11 cellular contexts compared by ENCODE assay signal in the genomic region with DNA sequence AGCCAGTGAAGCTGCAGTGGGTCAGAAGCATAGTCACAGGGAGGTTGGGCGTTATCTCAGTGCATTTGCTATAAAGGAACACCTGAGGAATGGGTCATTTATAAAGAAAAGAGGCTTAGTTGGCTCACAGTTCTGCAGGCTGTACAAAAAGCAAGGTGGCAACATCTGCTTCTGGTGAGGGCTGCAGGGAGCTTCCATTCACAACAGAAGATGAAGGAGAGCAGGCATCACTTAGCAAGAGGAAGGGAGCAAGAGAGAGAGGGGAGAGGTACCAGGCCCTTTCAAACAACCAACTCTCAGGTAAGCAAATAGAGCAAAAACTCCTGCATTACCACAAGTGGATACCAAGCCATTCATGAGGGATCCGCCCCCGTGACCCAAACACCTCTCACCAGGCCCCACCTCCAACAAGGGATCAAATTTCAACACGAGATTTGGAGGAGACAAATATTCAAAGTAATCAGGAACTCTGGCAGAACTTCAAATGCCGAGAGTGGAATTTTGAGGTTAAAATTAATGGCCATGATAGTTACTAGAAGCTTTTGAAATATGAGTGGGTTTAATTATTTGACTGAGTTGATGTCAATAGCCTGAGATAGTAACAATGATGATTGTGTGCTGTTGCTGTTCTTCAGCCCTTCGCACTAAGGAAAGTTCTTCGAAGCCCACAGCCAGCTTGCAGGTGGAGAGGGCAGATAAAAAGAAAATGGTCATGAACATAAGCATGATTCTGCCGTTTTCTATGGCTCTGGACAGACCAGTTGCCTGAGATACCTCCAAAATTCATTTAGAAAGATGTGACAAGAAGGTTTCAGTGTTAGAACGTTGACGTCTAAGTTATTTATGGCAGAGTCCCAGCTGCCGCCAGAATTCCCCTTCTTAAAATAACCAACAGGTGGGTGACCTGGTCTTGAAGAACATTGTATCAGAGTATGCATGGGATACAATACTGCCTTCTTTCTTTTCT. TPM values are rescaled to one million over a fixed set of nuclear protein-coding genes. Genes with fewer than 3 reads are reported as not detected.
A peak's percentile ranks its signal among the peaks of the same experiment; 100 is the strongest.
DNase-seq lines count a peak whose midpoint lies in the region; ATAC-seq and TF ChIP-seq lines count a peak whose summit lies in the region.
"Had no signal": no experiment of that assay in that cellular context is flagged by ENCODE, and none has a peak within 500 bp of the region (broad histone marks: within the 10 kb centered on the region; RNA-seq: fewer than 3 reads in every experiment).

No MANE protein-coding gene starts in this region.

- H3K27ac Mint-ChIP-seq in activated T-helper 2 cell treated with anti-CD3 and anti-CD28 coated beads, Interferon-gamma antibody, Interleukin-2, Interleukin-4, amounts not matched to agents 10 μg/mL and 5 μg/mL and 100 μg/mL, durations not matched to agents 14 hours and 24 hours and 36 hours = no peak overlapping the region
- no peak overlapping the region for H3K27ac Mint-ChIP-seq in CD4-positive, alpha-beta memory T cell
- H3K27ac Mint-ChIP-seq: activated naive CD8-positive, alpha-beta T cell treated with anti-CD3 and anti-CD28 coated beads for 36 hours; T-helper 2 cell treated with Interferon-gamma antibody and Interleukin-4, amounts not matched to agents 5 μg/mL and 100 μg/mL, for 36 hours had no signal

- no peak for TF ChIP-seq POLR2A in esophagus muscularis mucosa (IDR thresholded peaks at IDR 0.05; ENCODE audit: low read depth)

- H3K9me3 Mint-ChIP-seq in activated T-helper 2 cell treated with anti-CD3 and anti-CD28 coated beads, Interferon-gamma antibody, Interleukin-2, Interleukin-4, amounts not matched to agents 10 μg/mL and 5 μg/mL and 100 μg/mL, durations not matched to agents 14 hours and 24 hours and 36 hours = peaks cover 11% of the 10 kb centered on the region
- H3K9me3 Mint-ChIP-seq in CD4-positive, alpha-beta memory T cell = peaks cover 0 to 24% (median 9%) of the 10 kb centered on the region in 8 donors

- H3K4me3 Mint-ChIP-seq in activated T-helper 2 cell treated with anti-CD3 and anti-CD28 coated beads, Interferon-gamma antibody, Interleukin-2, Interleukin-4, amounts not matched to agents 10 μg/mL and 5 μg/mL and 100 μg/mL, durations not matched to agents 14 hours and 24 hours and 36 hours (ENCODE audit: low read depth) = no peak overlapping the region
- H3K4me3 Mint-ChIP-seq in CD4-positive, alpha-beta memory T cell = no peak overlapping the region
- H3K4me3 Mint-ChIP-seq: activated naive CD8-positive, alpha-beta T cell treated with anti-CD3 and anti-CD28 coated beads for 36 hours; T-helper 2 cell treated with Interferon-gamma antibody and Interleukin-4, amounts not matched to agents 5 μg/mL and 100 μg/mL, for 36 hours had no signal

- no peaks in the 10 kb centered on the region for H3K4me1 Mint-ChIP-seq in activated T-helper 2 cell treated with anti-CD3 and anti-CD28 coated beads, Interferon-gamma antibody, Interleukin-2, Interleukin-4, amounts not matched to agents 10 μg/mL and 5 μg/mL and 100 μg/mL, durations not matched to agents 14 hours and 24 hours and 36 hours (ENCODE audit: low read depth)
- H3K4me1 Mint-ChIP-seq in CD4-positive, alpha-beta memory T cell = peaks cover 0 to 2% (median 0%) of the 10 kb centered on the region in 4 donors
- H3K4me1 Mint-ChIP-seq: activated naive CD8-positive, alpha-beta T cell treated with anti-CD3 and anti-CD28 coated beads for 36 hours had no signal

- TF ChIP-seq EP300 in esophagus muscularis mucosa (IDR thresholded peaks at IDR 0.05) = no peak

- H3K27ac ChIP-seq in psoas muscle (no peak overlapping the region), esophagus muscularis mucosa (replicated peaks in 1 of 4) (no peak overlapping the region)
- no peak overlapping the region for H3K27ac ChIP-seq in CD4-positive, alpha-beta memory T cell (ENCODE audit: low read depth, low read length)

- no peaks in the 10 kb centered on the region for H3K27me3 Mint-ChIP-seq in activated T-helper 2 cell treated with anti-CD3 and anti-CD28 coated beads, Interferon-gamma antibody, Interleukin-2, Interleukin-4, amounts not matched to agents 10 μg/mL and 5 μg/mL and 100 μg/mL, durations not matched to agents 14 hours and 24 hours and 36 hours (ENCODE audit: low read depth)
- peaks cover 2 to 10% of the 10 kb centered on the region in 2 donors for H3K27me3 Mint-ChIP-seq in CD4-positive, alpha-beta memory T cell
- H3K27me3 Mint-ChIP-seq: activated naive CD8-positive, alpha-beta T cell treated with anti-CD3 and anti-CD28 coated beads for 36 hours had no signal

- CTCF ChIA-PET in CD4-positive, alpha-beta memory T cell (lab: Charles Lee; ENCODE audit: partially characterized antibody) = no interaction called here

- DNase-seq in psoas muscle (no peak), esophagus muscularis mucosa (ENCODE audit: extremely low spot score) (no peak), head of caudate nucleus (no peak)
- DNase-seq in activated T-helper 2 cell treated with anti-CD3 and anti-CD28 coated beads, Interferon-gamma antibody, Interleukin-2, Interleukin-4, amounts not matched to agents 10 μg/mL and 5 μg/mL and 100 μg/mL, durations not matched to agents 14 hours and 24 hours and 36 hours (ENCODE audit: low spot score) = no peak
- no peak for DNase-seq in CD4-positive, alpha-beta memory T cell
- DNase-seq: activated naive CD8-positive, alpha-beta T cell treated with anti-CD3 and anti-CD28 coated beads for 36 hours had no signal

- 46 to 51% (median 48%) methylated on average over 11 of the region's 11 CpGs for WGBS in psoas muscle, 3 donors
- 56% methylated on average over 11 of the region's 11 CpGs for WGBS in esophagus muscularis mucosa

- H3K36me3 ChIP-seq in psoas muscle (ENCODE audit: insufficient read depth in 1 of 2, low read depth in 1 of 2) (no peaks in the 10 kb centered on the region), esophagus muscularis mucosa (no peaks in the 10 kb centered on the region)
- H3K36me3 ChIP-seq in CD4-positive, alpha-beta memory T cell (ENCODE audit: insufficient read depth, low read length) = no peaks in the 10 kb centered on the region

- POLR2A ChIA-PET in CD4-positive, alpha-beta memory T cell (lab: Charles Lee; ENCODE audit: partially characterized antibody) = no interaction called here

- TF ChIP-seq CTCF in psoas muscle (IDR thresholded peaks at IDR 0.05) = no peak
- no peak for TF ChIP-seq CTCF in esophagus muscularis mucosa (IDR thresholded peaks at IDR 0.05)

- H3K4me3 ChIP-seq in psoas muscle (no peak overlapping the region), esophagus muscularis mucosa (no peak overlapping the region)
- H3K4me3 ChIP-seq in CD4-positive, alpha-beta memory T cell (ENCODE audit: low read length in 2 of 2) = no peak overlapping the region

- H3K4me1 ChIP-seq in psoas muscle = peaks cover 5% of the 10 kb centered on the region
- H3K4me1 ChIP-seq in esophagus muscularis mucosa = peaks cover 0 to 6% (median 0%) of the 10 kb centered on the region in 4 donors
- H3K4me1 ChIP-seq in CD4-positive, alpha-beta memory T cell (ENCODE audit: insufficient read depth, low read length) = no peaks in the 10 kb centered on the region

- no peaks in the 10 kb centered on the region for H3K36me3 Mint-ChIP-seq in activated T-helper 2 cell treated with anti-CD3 and anti-CD28 coated beads, Interferon-gamma antibody, Interleukin-2, Interleukin-4, amounts not matched to agents 10 μg/mL and 5 μg/mL and 100 μg/mL, durations not matched to agents 14 hours and 24 hours and 36 hours (ENCODE audit: low read depth)
- H3K36me3 Mint-ChIP-seq in CD4-positive, alpha-beta memory T cell = no peaks in the 10 kb centered on the region

- no peaks in the 10 kb centered on the region for H3K9me3 ChIP-seq in psoas muscle
- peaks cover 0 to 5% (median 1%) of the 10 kb centered on the region in 4 donors for H3K9me3 ChIP-seq in esophagus muscularis mucosa
- H3K9me3 ChIP-seq in CD4-positive, alpha-beta memory T cell (ENCODE audit: control insufficient read depth in 1 of 2, low read length in 2 of 2) = no peaks in the 10 kb centered on the region

- no peaks in the 10 kb centered on the region for H3K27me3 ChIP-seq in psoas muscle (ENCODE audit: insufficient read depth in 3 of 3, low read length in 2 of 3)
- no peaks in the 10 kb centered on the region for H3K27me3 ChIP-seq in esophagus muscularis mucosa
- H3K27me3 ChIP-seq in CD4-positive, alpha-beta memory T cell (ENCODE audit: insufficient read depth, low read length) = no peaks in the 10 kb centered on the region

- intact Hi-C loops in psoas muscle (cut with DNase I) = no loop called here
- intact Hi-C loops in esophagus muscularis mucosa (cut with DNase I) = no loop called here
- intact Hi-C loops in activated T-helper 2 cell treated with anti-CD3 and anti-CD28 coated beads, Interferon-gamma antibody, Interleukin-2, Interleukin-4, amounts not matched to agents 10 μg/mL and 5 μg/mL and 100 μg/mL, durations not matched to agents 14 hours and 24 hours and 36 hours (cut with micrococcal nuclease) = no loop called here
- intact Hi-C loops in head of caudate nucleus (cut with DNase I) = no loop called here
- intact Hi-C loops in CD4-positive, alpha-beta memory T cell (cut with micrococcal nuclease) = no loop called here

- ATAC-seq in GM19025 (IDR thresholded peaks at IDR 0.05; ENCODE audit: low read depth, unreplicated experiment) (peak; percentile 81), HG02571 (IDR thresholded peaks at IDR 0.05; ENCODE audit: unreplicated experiment) (peak; percentile 82), HG03571 (IDR thresholded peaks at IDR 0.05; ENCODE audit: unreplicated experiment) (peak; percentile 72), psoas muscle (peak in 3 of 4 donors; percentile 61 to 68 (median 64))

RNA-seq across cellular contexts. Expression of a gene that starts 55.3 kb away (rescaled TPM):
- total RNA-seq in psoas muscle (not detected), esophagus muscularis mucosa (under 1 TPM in 2 of 4 donors, not detected in 2; 0.66 to 0.92 TPM)
- polyA plus RNA-seq in psoas muscle = under 1 TPM in 2 of 3 donors, not detected in 1; 0.08 TPM
- 0.67 and 1.6 TPM in 2 replicates for total RNA-seq in activated T-helper 2 cell treated with anti-CD3 and anti-CD28 coated beads, Interferon-gamma antibody, Interleukin-2, Interleukin-4, amounts not matched to agents 10 μg/mL and 5 μg/mL and 100 μg/mL, durations not matched to agents 14 hours and 24 hours and 36 hours
- 1 to 10 TPM; 7.0 to 8.0 TPM for total RNA-seq in CD4-positive, alpha-beta memory T cell
- polyA plus RNA-seq in CD4-positive, alpha-beta memory T cell = 10 to 100 TPM; 15.8 to 41.9 TPM
- polyA plus RNA-seq: neural cell had no signal
